1 cellular context compared by ENCODE assay signal in genomic region chr6:26532699-26533523, GRCh38.
TF ChIP-seq lines count a peak whose summit lies in the region.

No MANE protein-coding gene starts in this region.

TF ChIP-seq in HEK293, 187 proteins besides CTCF, POLR2A, EP300 and RAD21 (continued from another document):
- peak; percentile 47; the same call in 1 of the 2 replicates for TF ChIP-seq ZNF639 (tag by site-specific recombination; IDR thresholded peaks at IDR 0.05)
- TF ChIP-seq ZNF19 (tag by site-specific recombination; IDR thresholded peaks at IDR 0.05; ENCODE audit: low read depth) = no peak
- TF ChIP-seq ZNF776 (tag by site-specific recombination; IDR thresholded peaks at IDR 0.05; ENCODE audit: borderline replicate concordance) = no peak
- TF ChIP-seq ZNF354C (tag by site-specific recombination; IDR thresholded peaks at IDR 0.05; ENCODE audit: borderline replicate concordance, low read depth) = no peak
- TF ChIP-seq ZBTB7A (tag by site-specific recombination; IDR thresholded peaks at IDR 0.05; ENCODE audit: low read depth) = no peak
- no peak for TF ChIP-seq ZNF791 (tag by site-specific recombination; IDR thresholded peaks at IDR 0.05)
- TF ChIP-seq, protein P1, sequence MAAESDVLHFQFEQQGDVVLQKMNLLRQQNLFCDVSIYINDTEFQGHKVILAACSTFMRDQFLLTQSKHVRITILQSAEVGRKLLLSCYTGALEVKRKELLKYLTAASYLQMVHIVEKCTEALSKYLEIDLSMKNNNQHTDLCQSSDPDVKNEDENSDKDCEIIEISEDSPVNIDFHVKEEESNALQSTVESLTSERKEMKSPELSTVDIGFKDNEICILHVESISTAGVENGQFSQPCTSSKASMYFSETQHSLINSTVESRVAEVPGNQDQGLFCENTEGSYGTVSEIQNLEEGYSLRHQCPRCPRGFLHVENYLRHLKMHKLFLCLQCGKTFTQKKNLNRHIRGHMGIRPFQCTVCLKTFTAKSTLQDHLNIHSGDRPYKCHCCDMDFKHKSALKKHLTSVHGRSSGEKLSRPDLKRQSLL (tag by site-specific recombination; IDR thresholded peaks at IDR 0.05) = 0 out of 2 replicates have a peak, but pooled peaks have one; percentile 42
- TF ChIP-seq ZNF148 (tag by site-specific recombination; IDR thresholded peaks at IDR 0.05; ENCODE audit: borderline replicate concordance) = no peak
- no peak for TF ChIP-seq ZNF248 (tag by site-specific recombination; IDR thresholded peaks at IDR 0.05)
- 0 out of 2 replicates have a peak, but pooled peaks have one; percentile 18 for TF ChIP-seq ZBTB21 (tag by site-specific recombination; IDR thresholded peaks at IDR 0.05)
- TF ChIP-seq GLIS1 (tag by site-specific recombination; IDR thresholded peaks at IDR 0.05) = no peak
- TF ChIP-seq ZNF843 (tag by site-specific recombination; IDR thresholded peaks at IDR 0.05) = peak; percentile 48; the same call in 1 of the 2 replicates
- no peak for TF ChIP-seq ZNF664 (tag by site-specific recombination; IDR thresholded peaks at IDR 0.05)
- TF ChIP-seq ZNF184 (tag by site-specific recombination; IDR thresholded peaks at IDR 0.05) = peak; percentile 76; the same call in 1 of the 2 replicates
- peak; percentile 83; the same call in 1 of the 2 replicates for TF ChIP-seq ZNF24 (tag by site-specific recombination; IDR thresholded peaks at IDR 0.05)
- TF ChIP-seq ZNF561 (tag by site-specific recombination; IDR thresholded peaks at IDR 0.05; ENCODE audit: borderline replicate concordance) = peak; percentile 87
- TF ChIP-seq KLF10 (tag by site-specific recombination; IDR thresholded peaks at IDR 0.05) = peak; percentile 77
- TF ChIP-seq, protein P2, sequence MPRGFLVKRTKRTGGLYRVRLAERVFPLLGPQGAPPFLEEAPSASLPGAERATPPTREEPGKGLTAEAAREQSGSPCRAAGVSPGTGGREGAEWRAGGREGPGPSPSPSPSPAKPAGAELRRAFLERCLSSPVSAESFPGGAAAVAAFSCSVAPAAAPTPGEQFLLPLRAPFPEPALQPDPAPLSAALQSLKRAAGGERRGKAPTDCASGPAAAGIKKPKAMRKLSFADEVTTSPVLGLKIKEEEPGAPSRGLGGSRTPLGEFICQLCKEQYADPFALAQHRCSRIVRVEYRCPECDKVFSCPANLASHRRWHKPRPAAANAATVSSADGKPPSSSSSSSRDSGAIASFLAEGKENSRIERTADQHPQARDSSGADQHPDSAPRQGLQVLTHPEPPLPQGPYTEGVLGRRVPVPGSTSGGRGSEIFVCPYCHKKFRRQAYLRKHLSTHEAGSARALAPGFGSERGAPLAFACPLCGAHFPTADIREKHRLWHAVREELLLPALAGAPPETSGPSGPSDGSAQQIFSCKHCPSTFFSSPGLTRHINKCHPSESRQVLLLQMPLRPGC (tag by site-specific recombination; IDR thresholded peaks at IDR 0.05) = no peak
- TF ChIP-seq, protein P3, sequence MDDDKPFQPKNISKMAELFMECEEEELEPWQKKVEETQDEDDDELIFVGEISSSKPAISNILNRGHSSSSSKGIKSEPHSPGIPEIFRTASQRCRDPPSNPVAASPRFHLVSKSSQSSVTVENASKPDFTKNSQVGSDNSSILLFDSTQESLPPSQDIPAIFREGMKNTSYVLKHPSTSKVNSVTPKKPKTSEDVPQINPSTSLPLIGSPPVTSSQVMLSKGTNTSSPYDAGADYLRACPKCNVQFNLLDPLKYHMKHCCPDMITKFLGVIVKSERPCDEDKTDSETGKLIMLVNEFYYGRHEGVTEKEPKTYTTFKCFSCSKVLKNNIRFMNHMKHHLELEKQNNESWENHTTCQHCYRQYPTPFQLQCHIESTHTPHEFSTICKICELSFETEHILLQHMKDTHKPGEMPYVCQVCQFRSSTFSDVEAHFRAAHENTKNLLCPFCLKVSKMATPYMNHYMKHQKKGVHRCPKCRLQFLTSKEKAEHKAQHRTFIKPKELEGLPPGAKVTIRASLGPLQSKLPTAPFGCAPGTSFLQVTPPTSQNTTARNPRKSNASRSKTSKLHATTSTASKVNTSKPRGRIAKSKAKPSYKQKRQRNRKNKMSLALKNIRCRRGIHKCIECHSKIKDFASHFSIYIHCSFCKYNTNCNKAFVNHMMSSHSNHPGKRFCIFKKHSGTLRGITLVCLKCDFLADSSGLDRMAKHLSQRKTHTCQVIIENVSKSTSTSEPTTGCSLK (tag by site-specific recombination; IDR thresholded peaks at IDR 0.05) = no peak
- TF ChIP-seq SP3 (tag by site-specific recombination; IDR thresholded peaks at IDR 0.05) = 0 out of 2 replicates have a peak, but pooled peaks have one; percentile 16
- TF ChIP-seq ZNF571 (tag by site-specific recombination; IDR thresholded peaks at IDR 0.05) = no peak
- TF ChIP-seq, protein P4, sequence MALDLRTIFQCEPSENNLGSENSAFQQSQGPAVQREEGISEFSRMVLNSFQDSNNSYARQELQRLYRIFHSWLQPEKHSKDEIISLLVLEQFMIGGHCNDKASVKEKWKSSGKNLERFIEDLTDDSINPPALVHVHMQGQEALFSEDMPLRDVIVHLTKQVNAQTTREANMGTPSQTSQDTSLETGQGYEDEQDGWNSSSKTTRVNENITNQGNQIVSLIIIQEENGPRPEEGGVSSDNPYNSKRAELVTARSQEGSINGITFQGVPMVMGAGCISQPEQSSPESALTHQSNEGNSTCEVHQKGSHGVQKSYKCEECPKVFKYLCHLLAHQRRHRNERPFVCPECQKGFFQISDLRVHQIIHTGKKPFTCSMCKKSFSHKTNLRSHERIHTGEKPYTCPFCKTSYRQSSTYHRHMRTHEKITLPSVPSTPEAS (tag by site-specific recombination; IDR thresholded peaks at IDR 0.05) = 0 out of 2 replicates have a peak, but pooled peaks have one; percentile 31
- peak; percentile 74 for TF ChIP-seq ZNF600 (tag by site-specific recombination; IDR thresholded peaks at IDR 0.05)
- no peak for TF ChIP-seq EGR2 (tag by site-specific recombination; IDR thresholded peaks at IDR 0.05; ENCODE audit: low read depth)
- peak; percentile 77 for TF ChIP-seq ZBTB17 (tag by site-specific recombination; IDR thresholded peaks at IDR 0.05)
- no peak for TF ChIP-seq ZNF302 (tag by site-specific recombination; IDR thresholded peaks at IDR 0.05; ENCODE audit: low read depth)
- TF ChIP-seq TSHZ1 (tag by site-specific recombination; IDR thresholded peaks at IDR 0.05; ENCODE audit: borderline replicate concordance) = no peak
- TF ChIP-seq ZSCAN16 (tag by site-specific recombination; IDR thresholded peaks at IDR 0.05) = no peak
- TF ChIP-seq ZNF202 (tag by site-specific recombination; IDR thresholded peaks at IDR 0.05; ENCODE audit: borderline replicate concordance) = no peak
- TF ChIP-seq ZNF23 (tag by site-specific recombination; IDR thresholded peaks at IDR 0.05; ENCODE audit: borderline replicate concordance) = no peak
- TF ChIP-seq ZNF747 (tag by site-specific recombination; IDR thresholded peaks at IDR 0.05) = no peak
- TF ChIP-seq ZNF830 (tag by site-specific recombination; IDR thresholded peaks at IDR 0.05; ENCODE audit: low read depth) = no peak
- TF ChIP-seq REPIN1 (tag by site-specific recombination; IDR thresholded peaks at IDR 0.05; ENCODE audit: low read depth) = peak; percentile 56; the same call in 1 of the 2 replicates
- TF ChIP-seq ZNF155 (tag by site-specific recombination; IDR thresholded peaks at IDR 0.05) = no peak
- no peak for TF ChIP-seq SETDB1 (IDR thresholded peaks at IDR 0.05; ENCODE audit: insufficient read length, low read length)
- no peak for TF ChIP-seq ZNF704 (tag by site-specific recombination; IDR thresholded peaks at IDR 0.05)
- TF ChIP-seq ZNF138 (tag by site-specific recombination; IDR thresholded peaks at IDR 0.05; ENCODE audit: borderline replicate concordance) = no peak
- no peak for TF ChIP-seq ZIC2 (tag by site-specific recombination; IDR thresholded peaks at IDR 0.05)
- TF ChIP-seq, protein P5, sequence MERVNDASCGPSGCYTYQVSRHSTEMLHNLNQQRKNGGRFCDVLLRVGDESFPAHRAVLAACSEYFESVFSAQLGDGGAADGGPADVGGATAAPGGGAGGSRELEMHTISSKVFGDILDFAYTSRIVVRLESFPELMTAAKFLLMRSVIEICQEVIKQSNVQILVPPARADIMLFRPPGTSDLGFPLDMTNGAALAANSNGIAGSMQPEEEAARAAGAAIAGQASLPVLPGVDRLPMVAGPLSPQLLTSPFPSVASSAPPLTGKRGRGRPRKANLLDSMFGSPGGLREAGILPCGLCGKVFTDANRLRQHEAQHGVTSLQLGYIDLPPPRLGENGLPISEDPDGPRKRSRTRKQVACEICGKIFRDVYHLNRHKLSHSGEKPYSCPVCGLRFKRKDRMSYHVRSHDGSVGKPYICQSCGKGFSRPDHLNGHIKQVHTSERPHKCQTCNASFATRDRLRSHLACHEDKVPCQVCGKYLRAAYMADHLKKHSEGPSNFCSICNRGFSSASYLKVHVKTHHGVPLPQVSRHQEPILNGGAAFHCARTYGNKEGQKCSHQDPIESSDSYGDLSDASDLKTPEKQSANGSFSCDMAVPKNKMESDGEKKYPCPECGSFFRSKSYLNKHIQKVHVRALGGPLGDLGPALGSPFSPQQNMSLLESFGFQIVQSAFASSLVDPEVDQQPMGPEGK (tag by site-specific recombination; IDR thresholded peaks at IDR 0.05) = peak; percentile 77
- TF ChIP-seq, protein P6, sequence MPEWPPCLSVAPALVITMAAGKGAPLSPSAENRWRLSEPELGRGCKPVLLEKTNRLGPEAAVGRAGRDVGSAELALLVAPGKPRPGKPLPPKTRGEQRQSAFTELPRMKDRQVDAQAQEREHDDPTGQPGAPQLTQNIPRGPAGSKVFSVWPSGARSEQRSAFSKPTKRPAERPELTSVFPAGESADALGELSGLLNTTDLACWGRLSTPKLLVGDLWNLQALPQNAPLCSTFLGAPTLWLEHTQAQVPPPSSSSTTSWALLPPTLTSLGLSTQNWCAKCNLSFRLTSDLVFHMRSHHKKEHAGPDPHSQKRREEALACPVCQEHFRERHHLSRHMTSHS (tag by site-specific recombination; IDR thresholded peaks at IDR 0.05) = no peak
- TF ChIP-seq GLI4 (tag by site-specific recombination; IDR thresholded peaks at IDR 0.05) = no peak
- TF ChIP-seq ZNF132 (tag by site-specific recombination; IDR thresholded peaks at IDR 0.05; ENCODE audit: borderline replicate concordance) = no peak
- no peak for TF ChIP-seq HOXC10 (CRISPR knock-in tag; IDR thresholded peaks at IDR 0.05)
- peak; percentile 86 for TF ChIP-seq ZNF2 (tag by site-specific recombination; IDR thresholded peaks at IDR 0.05)
